ENCODE assay signal across 1 cellular context in genomic region chr5:112707187-112708179, GRCh38.
TF ChIP-seq lines count a peak whose summit lies in the region.

No MANE protein-coding gene starts in this region.

TF ChIP-seq in K562, 482 proteins besides CTCF, POLR2A, EP300 and RAD21 (continued from another document and continues in another):
- no peak for TF ChIP-seq CUX1 (CRISPR knock-in tag; IDR thresholded peaks at IDR 0.05)
- peak; percentile 71; the same call in 1 of the 2 replicates for TF ChIP-seq FOXP1 (CRISPR knock-in tag; IDR thresholded peaks at IDR 0.05)
- TF ChIP-seq FIP1L1 (IDR thresholded peaks at IDR 0.05; ENCODE audit: low read depth, low read length, poor library complexity, severe bottlenecking) = peak; percentile 75
- TF ChIP-seq FOXK1 (CRISPR knock-in tag; IDR thresholded peaks at IDR 0.05; ENCODE audit: borderline replicate concordance) = no peak
- no peak for TF ChIP-seq TEAD4 (IDR thresholded peaks at IDR 0.05; ENCODE audit: low read length)
- TF ChIP-seq TEAD4 (CRISPR knock-in tag; IDR thresholded peaks at IDR 0.05; ENCODE audit: borderline replicate concordance) = no peak
- no peak for TF ChIP-seq MLX (CRISPR knock-in tag; conservative IDR thresholded peaks at IDR 0.05)
- TF ChIP-seq ZNF384 (IDR thresholded peaks at IDR 0.05; ENCODE audit: low read depth, low read length) = no peak
- TF ChIP-seq FOXO4 (CRISPR knock-in tag; IDR thresholded peaks at IDR 0.05) = no peak
- TF ChIP-seq MXI1 (IDR thresholded peaks at IDR 0.05; ENCODE audit: low read depth, low read length) = no peak
- TF ChIP-seq, protein P1, sequence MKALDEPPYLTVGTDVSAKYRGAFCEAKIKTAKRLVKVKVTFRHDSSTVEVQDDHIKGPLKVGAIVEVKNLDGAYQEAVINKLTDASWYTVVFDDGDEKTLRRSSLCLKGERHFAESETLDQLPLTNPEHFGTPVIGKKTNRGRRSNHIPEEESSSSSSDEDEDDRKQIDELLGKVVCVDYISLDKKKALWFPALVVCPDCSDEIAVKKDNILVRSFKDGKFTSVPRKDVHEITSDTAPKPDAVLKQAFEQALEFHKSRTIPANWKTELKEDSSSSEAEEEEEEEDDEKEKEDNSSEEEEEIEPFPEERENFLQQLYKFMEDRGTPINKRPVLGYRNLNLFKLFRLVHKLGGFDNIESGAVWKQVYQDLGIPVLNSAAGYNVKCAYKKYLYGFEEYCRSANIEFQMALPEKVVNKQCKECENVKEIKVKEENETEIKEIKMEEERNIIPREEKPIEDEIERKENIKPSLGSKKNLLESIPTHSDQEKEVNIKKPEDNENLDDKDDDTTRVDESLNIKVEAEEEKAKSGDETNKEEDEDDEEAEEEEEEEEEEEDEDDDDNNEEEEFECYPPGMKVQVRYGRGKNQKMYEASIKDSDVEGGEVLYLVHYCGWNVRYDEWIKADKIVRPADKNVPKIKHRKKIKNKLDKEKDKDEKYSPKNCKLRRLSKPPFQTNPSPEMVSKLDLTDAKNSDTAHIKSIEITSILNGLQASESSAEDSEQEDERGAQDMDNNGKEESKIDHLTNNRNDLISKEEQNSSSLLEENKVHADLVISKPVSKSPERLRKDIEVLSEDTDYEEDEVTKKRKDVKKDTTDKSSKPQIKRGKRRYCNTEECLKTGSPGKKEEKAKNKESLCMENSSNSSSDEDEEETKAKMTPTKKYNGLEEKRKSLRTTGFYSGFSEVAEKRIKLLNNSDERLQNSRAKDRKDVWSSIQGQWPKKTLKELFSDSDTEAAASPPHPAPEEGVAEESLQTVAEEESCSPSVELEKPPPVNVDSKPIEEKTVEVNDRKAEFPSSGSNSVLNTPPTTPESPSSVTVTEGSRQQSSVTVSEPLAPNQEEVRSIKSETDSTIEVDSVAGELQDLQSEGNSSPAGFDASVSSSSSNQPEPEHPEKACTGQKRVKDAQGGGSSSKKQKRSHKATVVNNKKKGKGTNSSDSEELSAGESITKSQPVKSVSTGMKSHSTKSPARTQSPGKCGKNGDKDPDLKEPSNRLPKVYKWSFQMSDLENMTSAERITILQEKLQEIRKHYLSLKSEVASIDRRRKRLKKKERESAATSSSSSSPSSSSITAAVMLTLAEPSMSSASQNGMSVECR (CRISPR knock-in tag; IDR thresholded peaks at IDR 0.05) = peak; percentile 67
- peak; percentile 58 to 81; a peak in 3 of 4 replicates for TF ChIP-seq FOXK2 (conservative IDR thresholded peaks at IDR 0.05 in 1 of 2, IDR thresholded peaks at IDR 0.05 in 1 of 2; ENCODE audit: low read depth in 2 of 2)
- TF ChIP-seq CREM (IDR thresholded peaks at IDR 0.05; ENCODE audit: low read depth) = peak; percentile 7; the same call in 1 of the 2 replicates
- TF ChIP-seq, protein P2, sequence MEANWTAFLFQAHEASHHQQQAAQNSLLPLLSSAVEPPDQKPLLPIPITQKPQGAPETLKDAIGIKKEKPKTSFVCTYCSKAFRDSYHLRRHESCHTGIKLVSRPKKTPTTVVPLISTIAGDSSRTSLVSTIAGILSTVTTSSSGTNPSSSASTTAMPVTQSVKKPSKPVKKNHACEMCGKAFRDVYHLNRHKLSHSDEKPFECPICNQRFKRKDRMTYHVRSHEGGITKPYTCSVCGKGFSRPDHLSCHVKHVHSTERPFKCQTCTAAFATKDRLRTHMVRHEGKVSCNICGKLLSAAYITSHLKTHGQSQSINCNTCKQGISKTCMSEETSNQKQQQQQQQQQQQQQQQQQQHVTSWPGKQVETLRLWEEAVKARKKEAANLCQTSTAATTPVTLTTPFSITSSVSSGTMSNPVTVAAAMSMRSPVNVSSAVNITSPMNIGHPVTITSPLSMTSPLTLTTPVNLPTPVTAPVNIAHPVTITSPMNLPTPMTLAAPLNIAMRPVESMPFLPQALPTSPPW (CRISPR knock-in tag; IDR thresholded peaks at IDR 0.05) = peak; percentile 98
- no peak for TF ChIP-seq SMAD2 (IDR thresholded peaks at IDR 0.05; ENCODE audit: low read depth, low read length)
- TF ChIP-seq ZNF511 (CRISPR knock-in tag; IDR thresholded peaks at IDR 0.05) = peak; percentile 54; the same call in 1 of the 2 replicates
- TF ChIP-seq HBP1 (CRISPR knock-in tag; IDR thresholded peaks at IDR 0.05) = no peak
- TF ChIP-seq CCNT2 (IDR thresholded peaks at IDR 0.05; ENCODE audit: borderline replicate concordance, extremely low read depth, insufficient read length, low read depth, low read length) = peak; percentile 62
- TF ChIP-seq ZFPM2 (CRISPR knock-in tag; IDR thresholded peaks at IDR 0.05) = no peak
- no peak for TF ChIP-seq MEF2D (tag; conservative IDR thresholded peaks at IDR 0.05; ENCODE audit: low read depth)
- no peak for TF ChIP-seq ID3 (CRISPR knock-in tag; IDR thresholded peaks at IDR 0.05)
- peak; percentile 52; the same call in 1 of the 2 replicates for TF ChIP-seq ID3 (tag; IDR thresholded peaks at IDR 0.05)
- TF ChIP-seq TAF15 (IDR thresholded peaks at IDR 0.05; ENCODE audit: low read depth, low read length) = no peak
- TF ChIP-seq ZNF41 (CRISPR knock-in tag; conservative IDR thresholded peaks at IDR 0.05) = no peak
- peak; percentile 52; the same call in 1 of the 2 replicates for TF ChIP-seq EP400 (IDR thresholded peaks at IDR 0.05)
- TF ChIP-seq, protein P3, sequence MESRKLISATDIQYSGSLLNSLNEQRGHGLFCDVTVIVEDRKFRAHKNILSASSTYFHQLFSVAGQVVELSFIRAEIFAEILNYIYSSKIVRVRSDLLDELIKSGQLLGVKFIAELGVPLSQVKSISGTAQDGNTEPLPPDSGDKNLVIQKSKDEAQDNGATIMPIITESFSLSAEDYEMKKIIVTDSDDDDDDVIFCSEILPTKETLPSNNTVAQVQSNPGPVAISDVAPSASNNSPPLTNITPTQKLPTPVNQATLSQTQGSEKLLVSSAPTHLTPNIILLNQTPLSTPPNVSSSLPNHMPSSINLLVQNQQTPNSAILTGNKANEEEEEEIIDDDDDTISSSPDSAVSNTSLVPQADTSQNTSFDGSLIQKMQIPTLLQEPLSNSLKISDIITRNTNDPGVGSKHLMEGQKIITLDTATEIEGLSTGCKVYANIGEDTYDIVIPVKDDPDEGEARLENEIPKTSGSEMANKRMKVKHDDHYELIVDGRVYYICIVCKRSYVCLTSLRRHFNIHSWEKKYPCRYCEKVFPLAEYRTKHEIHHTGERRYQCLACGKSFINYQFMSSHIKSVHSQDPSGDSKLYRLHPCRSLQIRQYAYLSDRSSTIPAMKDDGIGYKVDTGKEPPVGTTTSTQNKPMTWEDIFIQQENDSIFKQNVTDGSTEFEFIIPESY (CRISPR knock-in tag; IDR thresholded peaks at IDR 0.05) = no peak
- peak; percentile 76 for TF ChIP-seq TBP (optimal IDR thresholded peaks at IDR 0.05; ENCODE audit: low read depth, low read length)
- TF ChIP-seq ADNP (tag; IDR thresholded peaks at IDR 0.05) = no peak
- peak; percentile 51; the same call in 1 of the 2 replicates for TF ChIP-seq CTBP1 (IDR thresholded peaks at IDR 0.05; ENCODE audit: borderline replicate concordance)
- TF ChIP-seq, protein P4, sequence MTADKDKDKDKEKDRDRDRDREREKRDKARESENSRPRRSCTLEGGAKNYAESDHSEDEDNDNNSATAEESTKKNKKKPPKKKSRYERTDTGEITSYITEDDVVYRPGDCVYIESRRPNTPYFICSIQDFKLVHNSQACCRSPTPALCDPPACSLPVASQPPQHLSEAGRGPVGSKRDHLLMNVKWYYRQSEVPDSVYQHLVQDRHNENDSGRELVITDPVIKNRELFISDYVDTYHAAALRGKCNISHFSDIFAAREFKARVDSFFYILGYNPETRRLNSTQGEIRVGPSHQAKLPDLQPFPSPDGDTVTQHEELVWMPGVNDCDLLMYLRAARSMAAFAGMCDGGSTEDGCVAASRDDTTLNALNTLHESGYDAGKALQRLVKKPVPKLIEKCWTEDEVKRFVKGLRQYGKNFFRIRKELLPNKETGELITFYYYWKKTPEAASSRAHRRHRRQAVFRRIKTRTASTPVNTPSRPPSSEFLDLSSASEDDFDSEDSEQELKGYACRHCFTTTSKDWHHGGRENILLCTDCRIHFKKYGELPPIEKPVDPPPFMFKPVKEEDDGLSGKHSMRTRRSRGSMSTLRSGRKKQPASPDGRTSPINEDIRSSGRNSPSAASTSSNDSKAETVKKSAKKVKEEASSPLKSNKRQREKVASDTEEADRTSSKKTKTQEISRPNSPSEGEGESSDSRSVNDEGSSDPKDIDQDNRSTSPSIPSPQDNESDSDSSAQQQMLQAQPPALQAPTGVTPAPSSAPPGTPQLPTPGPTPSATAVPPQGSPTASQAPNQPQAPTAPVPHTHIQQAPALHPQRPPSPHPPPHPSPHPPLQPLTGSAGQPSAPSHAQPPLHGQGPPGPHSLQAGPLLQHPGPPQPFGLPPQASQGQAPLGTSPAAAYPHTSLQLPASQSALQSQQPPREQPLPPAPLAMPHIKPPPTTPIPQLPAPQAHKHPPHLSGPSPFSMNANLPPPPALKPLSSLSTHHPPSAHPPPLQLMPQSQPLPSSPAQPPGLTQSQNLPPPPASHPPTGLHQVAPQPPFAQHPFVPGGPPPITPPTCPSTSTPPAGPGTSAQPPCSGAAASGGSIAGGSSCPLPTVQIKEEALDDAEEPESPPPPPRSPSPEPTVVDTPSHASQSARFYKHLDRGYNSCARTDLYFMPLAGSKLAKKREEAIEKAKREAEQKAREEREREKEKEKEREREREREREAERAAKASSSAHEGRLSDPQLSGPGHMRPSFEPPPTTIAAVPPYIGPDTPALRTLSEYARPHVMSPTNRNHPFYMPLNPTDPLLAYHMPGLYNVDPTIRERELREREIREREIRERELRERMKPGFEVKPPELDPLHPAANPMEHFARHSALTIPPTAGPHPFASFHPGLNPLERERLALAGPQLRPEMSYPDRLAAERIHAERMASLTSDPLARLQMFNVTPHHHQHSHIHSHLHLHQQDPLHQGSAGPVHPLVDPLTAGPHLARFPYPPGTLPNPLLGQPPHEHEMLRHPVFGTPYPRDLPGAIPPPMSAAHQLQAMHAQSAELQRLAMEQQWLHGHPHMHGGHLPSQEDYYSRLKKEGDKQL (CRISPR knock-in tag; IDR thresholded peaks at IDR 0.05; ENCODE audit: borderline replicate concordance) = no peak
